ENCODE assay signal across 10 cellular contexts in the genomic region with DNA sequence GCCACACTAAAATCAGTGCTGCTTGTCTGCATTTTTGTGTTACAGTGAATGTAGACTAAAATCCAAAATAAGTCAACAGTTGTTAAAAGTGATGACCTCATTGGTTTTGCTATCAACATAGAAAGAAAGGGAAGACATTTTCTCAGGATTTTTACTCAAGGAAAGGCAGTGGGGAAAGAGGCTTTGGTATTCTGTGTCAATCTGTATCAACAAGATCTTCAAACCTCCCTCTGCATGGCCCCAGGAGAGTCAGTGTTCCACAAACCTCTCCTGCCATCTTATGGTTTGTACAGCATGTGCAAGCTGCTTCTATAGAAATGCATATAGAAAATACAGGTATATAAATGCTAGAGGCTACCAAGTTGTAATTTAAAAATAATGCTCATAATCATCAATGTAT. TPM values are rescaled to one million over a fixed set of nuclear protein-coding genes. Genes with fewer than 3 reads are reported as not detected.
DNase-seq lines count a peak whose midpoint lies in the region; ATAC-seq and TF ChIP-seq lines count a peak whose summit lies in the region.
"Had no signal": no experiment of that assay in that cellular context is flagged by ENCODE, and none has a peak within 500 bp of the region (broad histone marks: within the 10 kb centered on the region; RNA-seq: fewer than 3 reads in every experiment).

No MANE protein-coding gene starts in this region.

- H4K20me1 ChIP-seq in mammary epithelial cell (ENCODE audit: insufficient read depth, low read length) = no peaks in the 10 kb centered on the region

- CTCF ChIA-PET in mammary epithelial cell (lab: Charles Lee; ENCODE audit: low non-redundant PET) = no interaction called here

- BruUV-seq in mammary epithelial cell (replicated peaks; lab: Mats Ljungman, UMichigan) = no TSS peak

- H3K9ac ChIP-seq in mammary epithelial cell (ENCODE audit: insufficient read depth, low read length) (no peak overlapping the region), colonic mucosa (ENCODE audit: low read depth in 2 of 2, low read length in 2 of 2) (no peak overlapping the region)

- H3K4me1 ChIP-seq in mammary epithelial cell (ENCODE audit: insufficient read depth, low read length) (no peaks in the 10 kb centered on the region), colonic mucosa (no peaks in the 10 kb centered on the region)
- H3K4me1 ChIP-seq: upper lobe of left lung had no signal

- in situ Hi-C loops in mammary epithelial cell (cut with MboI; ENCODE audit: low sequenced_read_pairs in 2 of 2) = no loop called here

- ATAC-seq in GM21360 (IDR thresholded peaks at IDR 0.05; ENCODE audit: unreplicated experiment) = no peak

- no peaks in the 10 kb centered on the region for H3K79me2 ChIP-seq in mammary epithelial cell (ENCODE audit: insufficient read depth, low read length)

- H3K27me3 ChIP-seq in mammary epithelial cell (ENCODE audit: insufficient read depth, low read length) (no peaks in the 10 kb centered on the region), colonic mucosa (no peaks in the 10 kb centered on the region)
- H3K27me3 ChIP-seq: upper lobe of left lung had no signal

- TF ChIP-seq CTCF in mammary epithelial cell (conservative IDR thresholded peaks at IDR 0.05 in 1 of 2, IDR thresholded peaks at IDR 0.05 in 1 of 2; ENCODE audit: extremely low read depth in 1 of 2, insufficient read depth in 1 of 2, low read depth in 1 of 2, low read length in 2 of 2) = peak; percentile 28 to 36
- TF ChIP-seq CTCF in colonic mucosa (IDR thresholded peaks at IDR 0.05) = no peak

- no peaks in the 10 kb centered on the region for H3K36me3 ChIP-seq in mammary epithelial cell (ENCODE audit: insufficient read depth, low read length)
- no peaks in the 10 kb centered on the region for H3K36me3 ChIP-seq in colonic mucosa
- H3K36me3 ChIP-seq: upper lobe of left lung had no signal

- no peak overlapping the region for H2AFZ ChIP-seq in mammary epithelial cell (ENCODE audit: low read depth, low read length)

- intact Hi-C loops in mammary epithelial cell (cut with micrococcal nuclease) (loop anchor here (5.0 kb wide), 1 partner anchor 162 kb away; no protein-coding TSS in a partner anchor), colonic mucosa (cut with DNase I) (no loop called here)

- DNase-seq in NCI-H2081 (lab: John Stamatoyannopoulos, UW) = peak; percentile 3
- no peak for DNase-seq in NCI-H2081 treated with DMSO at 0.1 percent for 48 hours (lab: John Stamatoyannopoulos, UW)
- DNase-seq in HT-29 (ENCODE audit: low spot score) = peak; percentile 17
- no peak for DNase-seq in mammary epithelial cell
- DNase-seq in retina = peak; percentile 8
- DNase-seq in colonic mucosa = no peak
- DNase-seq in NCI-H1105 treated with DMSO at 0.1 percent for 48 hours (lab: John Stamatoyannopoulos, UW) = no peak
- DNase-seq: upper lobe of left lung had no signal

- dilution Hi-C loops in mammary epithelial cell (cut with HindIII; ENCODE audit: low sequenced_read_pairs) = no loop called here

- no peak overlapping the region for H3K4me2 ChIP-seq in mammary epithelial cell (ENCODE audit: insufficient read depth, low read depth, low read length)

- no peaks in the 10 kb centered on the region for H3K9me3 ChIP-seq in mammary epithelial cell (replicated peaks; ENCODE audit: insufficient read depth, low read length)
- H3K9me3 ChIP-seq in colonic mucosa = no peaks in the 10 kb centered on the region
- H3K9me3 ChIP-seq: upper lobe of left lung had no signal

- H3K27ac ChIP-seq in mammary epithelial cell (ENCODE audit: insufficient read depth, low read depth, low read length) (no peak overlapping the region), colonic mucosa (no peak overlapping the region)
- H3K27ac ChIP-seq: upper lobe of left lung had no signal

- H3K4me3 ChIP-seq in mammary epithelial cell (replicated peaks in 1 of 3; ENCODE audit: insufficient read depth in 1 of 3, low read depth in 2 of 3, low read length in 3 of 3) = no peak overlapping the region
- no peak overlapping the region for H3K4me3 ChIP-seq in colonic mucosa
- H3K4me3 ChIP-seq: upper lobe of left lung had no signal

RNA-seq across cellular contexts. Expression of a gene that starts 13.8 kb away (rescaled TPM):
- not detected in 2 replicates for total RNA-seq in HT-29 (2014; rRNA removed; shearing (Covaris generic))
- total RNA-seq in mammary epithelial cell = not detected
- not detected for polyA plus RNA-seq in mammary epithelial cell
- polyA minus RNA-seq in mammary epithelial cell = not detected
- total RNA-seq in colonic mucosa = not detected
- total RNA-seq: pulmonary artery endothelial cell, upper lobe of left lung had no signal

RNA-seq across cellular contexts. Expression of a gene that starts 18.5 kb away (rescaled TPM):
- not detected in 2 replicates for total RNA-seq in HT-29 (2014; rRNA removed; shearing (Covaris generic))
- total RNA-seq in mammary epithelial cell (not detected), colonic mucosa (not detected)
- polyA plus RNA-seq in mammary epithelial cell = not detected
- not detected for polyA minus RNA-seq in mammary epithelial cell
- total RNA-seq: pulmonary artery endothelial cell, upper lobe of left lung had no signal

RNA-seq across cellular contexts. Expression of a gene that starts 26.5 kb away (rescaled TPM):
- not detected in 2 replicates for total RNA-seq in HT-29 (2014; rRNA removed; shearing (Covaris generic))
- not detected for total RNA-seq in mammary epithelial cell
- polyA plus RNA-seq in mammary epithelial cell = not detected
- polyA minus RNA-seq in mammary epithelial cell = not detected
- not detected for total RNA-seq in colonic mucosa
- total RNA-seq: pulmonary artery endothelial cell had no signal

RNA-seq across cellular contexts. Expression of a gene that starts 45.7 kb away (rescaled TPM):
- not detected in 2 replicates for total RNA-seq in HT-29 (2014; rRNA removed; shearing (Covaris generic))
- not detected for total RNA-seq in mammary epithelial cell
- not detected for polyA plus RNA-seq in mammary epithelial cell
- not detected for polyA minus RNA-seq in mammary epithelial cell
- total RNA-seq in colonic mucosa = not detected
- total RNA-seq: pulmonary artery endothelial cell had no signal

RNA-seq across cellular contexts. Expression of a gene that starts 52.1 kb away (rescaled TPM):
- not detected in 2 replicates for total RNA-seq in HT-29 (2014; rRNA removed; shearing (Covaris generic))
- total RNA-seq in mammary epithelial cell = not detected
- not detected for polyA plus RNA-seq in mammary epithelial cell
- polyA minus RNA-seq in mammary epithelial cell = not detected
- total RNA-seq in colonic mucosa = not detected
- total RNA-seq: pulmonary artery endothelial cell, upper lobe of left lung had no signal

Comparison
In these comparisons a context has a peak if more than half of its experiments do, and no peak if none do; other contexts are left out.
1. DNase-seq: peak in NCI-H2081 (2 of 2), HT-29 (single experiment) and retina (single experiment); none in NCI-H2081 treated with DMSO at 0.1 percent for 48 hours (single experiment), mammary epithelial cell (single experiment), colonic mucosa (single experiment) and NCI-H1105 treated with DMSO at 0.1 percent for 48 hours (single experiment).